Comparison of ENCODE assay signal across 10 cellular contexts in genomic region chr2:144006139-144006538, GRCh38.
"Had no signal": no experiment of that assay in that cellular context is flagged by ENCODE, and none has a peak within 500 bp of the region (broad histone marks: within the 10 kb centered on the region; RNA-seq: fewer than 3 reads in every experiment).

No MANE protein-coding gene starts in this region.

- DNase-seq: GM23248, GOT3, H7, HFFc6, KBM-7 had no signal

- H3K27ac ChIP-seq: GM23248, HL-60 had no signal

- H3K4me1 ChIP-seq: HAP-1 had no signal

- ATAC-seq: HCT116, HepG2 had no signal

- H3K36me3 ChIP-seq: HAP-1 had no signal

- H3K27ac Mint-ChIP-seq: HFFc6, IgD-negative memory B cell had no signal

- FAIRE-seq: HepG2 had no signal

- H3K9me3 Mint-ChIP-seq: HFFc6 had no signal

- H3K27me3 Mint-ChIP-seq: IgD-negative memory B cell had no signal

- H3K4me1 Mint-ChIP-seq: IgD-negative memory B cell had no signal

- H3K9me3 ChIP-seq: HAP-1 had no signal

- H3K4me3 Mint-ChIP-seq: HFFc6, IgD-negative memory B cell had no signal

- H3K4me3 ChIP-seq: GM23248, HAP-1 had no signal

- H3K9ac ChIP-seq: GM23248 had no signal
